8 cellular contexts compared by ENCODE assay signal in the genomic region with DNA sequence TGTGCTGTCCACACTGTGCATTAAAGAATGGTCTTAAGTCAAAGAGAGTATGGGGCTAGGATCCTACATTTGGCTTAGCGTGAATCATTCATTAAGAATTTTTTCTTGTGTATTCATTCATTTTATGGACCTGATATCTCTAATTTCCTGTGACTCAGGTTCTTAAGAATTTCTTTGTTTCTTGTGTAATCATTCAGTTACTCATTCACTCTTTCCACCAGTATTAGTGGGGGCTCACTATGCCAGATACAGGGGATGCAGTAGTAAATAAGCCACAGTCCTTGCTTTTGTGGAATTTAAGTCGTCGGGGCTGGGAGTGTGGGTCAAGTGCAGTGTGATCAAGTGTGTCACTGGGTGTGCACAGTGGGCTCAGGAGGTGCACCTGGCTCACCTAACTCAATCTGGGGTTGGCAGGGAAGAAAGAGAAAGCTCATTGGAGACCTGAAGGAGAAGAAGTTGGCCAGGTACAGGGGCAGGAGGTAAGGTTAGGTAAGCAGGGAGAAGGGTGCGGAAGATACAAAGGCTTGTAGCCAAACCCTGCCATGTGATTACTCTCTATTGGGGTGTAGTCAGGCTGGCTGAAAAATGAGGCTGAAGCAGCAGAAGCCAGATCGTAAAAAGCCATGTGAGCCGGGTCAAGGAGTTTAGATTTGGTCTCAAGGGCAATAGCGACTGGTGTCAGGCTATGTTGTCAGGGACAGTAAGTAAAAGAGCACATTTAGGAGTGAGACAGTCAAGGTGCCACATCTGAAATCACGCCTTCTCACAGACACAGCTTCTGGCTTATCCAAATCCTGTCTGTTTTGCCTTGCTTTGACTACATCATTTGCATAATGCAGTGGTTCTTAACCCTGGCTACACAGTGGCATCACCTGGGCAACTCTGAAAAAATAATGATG.
DNase-seq lines count a peak whose midpoint lies in the region; ATAC-seq and TF ChIP-seq lines count a peak whose summit lies in the region.

No MANE protein-coding gene starts in this region.

- DNase-seq in GM23248 (peak; percentile 94), RPMI7951 (ENCODE audit: low read depth) (peak; percentile 89), fibroblast of the aortic adventitia (ENCODE audit: low read depth) (peak; percentile 97), stomach (no peak), CD1c-positive myeloid dendritic cell (ENCODE audit: extremely low spot score) (no peak)
- DNase-seq in NK-92 treated with Interleukin-12 subunit alpha and Interleukin-12 subunit beta, amount 100 ng/mL, for 24 hours (lab: John Stamatoyannopoulos, UW) = no peak

- H3K27ac ChIP-seq in GM23248 (peak overlapping the region; percentile 41), stomach (peak overlapping the region; percentile 27 to 78 (median 65))

- peak overlapping the region; percentile 75 for H3K4me2 ChIP-seq in GM23248 (ENCODE audit: unreplicated experiment)

- TF ChIP-seq POLR2A in stomach (IDR thresholded peaks at IDR 0.05) = no peak

- no peaks in the 10 kb centered on the region for H4K20me1 ChIP-seq in GM23248 (ENCODE audit: insufficient read depth)

- no peaks in the 10 kb centered on the region for H3K27me3 ChIP-seq in GM23248 (replicated peaks; ENCODE audit: insufficient read depth)
- no peaks in the 10 kb centered on the region for H3K27me3 ChIP-seq in stomach

- H3K36me3 ChIP-seq in GM23248 (ENCODE audit: low read depth) (peaks cover 2% of the 10 kb centered on the region; the same call in 1 of the 2 replicates), stomach (no peaks in the 10 kb centered on the region)

- no peak overlapping the region for H3K9ac ChIP-seq in GM23248

- no peaks in the 10 kb centered on the region for H3K79me2 ChIP-seq in GM23248 (ENCODE audit: insufficient read depth)

- in situ Hi-C loops in GM23248 (cut with MboI) = no loop called here

- no peak for TF ChIP-seq EP300 in stomach (IDR thresholded peaks at IDR 0.05)

- no peaks in the 10 kb centered on the region for H3K9me2 ChIP-seq in GM23248 (ENCODE audit: insufficient read depth)

- H3K4me3 ChIP-seq in GM23248 (0 out of 2 replicates have a peak overlapping the region, but pooled peaks have one; percentile 17), fibroblast of the aortic adventitia (ENCODE audit: low read depth, low read length) (no peak overlapping the region), stomach (no peak overlapping the region)

- TF ChIP-seq CTCF in fibroblast of the aortic adventitia (IDR thresholded peaks at IDR 0.05; ENCODE audit: insufficient read depth, low read length) = no peak
- no peak for TF ChIP-seq CTCF in stomach (IDR thresholded peaks at IDR 0.05)

- WGBS in GM23248 (ENCODE audit: low coverage in 1 of 2, low lambda C conversion rate in 2 of 2, missing lambda C conversion rate in 2 of 2), 2 experiments = 44% methylated on average over 8 of the region's 8 CpGs
- WGBS in stomach, 5 donors = 40 to 66% (median 56%) methylated on average over 8 of the region's 8 CpGs

- ATAC-seq in GM21447 (IDR thresholded peaks at IDR 0.05; ENCODE audit: unreplicated experiment) (no peak), HG02763 (IDR thresholded peaks at IDR 0.05; ENCODE audit: unreplicated experiment) (no peak)

- peaks cover 24% of the 10 kb centered on the region for H3F3A ChIP-seq in GM23248 (ENCODE audit: insufficient read depth)

- intact Hi-C loops in stomach (cut with DNase I; ENCODE audit: low total_unique reads) = no loop called here

- H3K4me1 ChIP-seq in GM23248 (ENCODE audit: insufficient read depth) (peaks cover 44% of the 10 kb centered on the region), stomach (peaks cover 0 to 21% (median 9%) of the 10 kb centered on the region in 4 donors)

- H3K9me3 ChIP-seq in GM23248 (ENCODE audit: low read depth) (no peaks in the 10 kb centered on the region), stomach (no peaks in the 10 kb centered on the region)

- H2AFZ ChIP-seq in GM23248 = no peak overlapping the region

Comparison
In these comparisons a context has a peak if more than half of its experiments do, and no peak if none do; other contexts are left out.
1. DNase-seq: peak in GM23248 (single experiment), RPMI7951 (single experiment) and fibroblast of the aortic adventitia (single experiment); none in stomach (single experiment), NK-92 treated with Interleukin-12 subunit alpha and Interleukin-12 subunit beta, amount 100 ng/mL, for 24 hours (single experiment) and CD1c-positive myeloid dendritic cell (single experiment).